23 cellular contexts compared by ENCODE assay signal in the genomic region with DNA sequence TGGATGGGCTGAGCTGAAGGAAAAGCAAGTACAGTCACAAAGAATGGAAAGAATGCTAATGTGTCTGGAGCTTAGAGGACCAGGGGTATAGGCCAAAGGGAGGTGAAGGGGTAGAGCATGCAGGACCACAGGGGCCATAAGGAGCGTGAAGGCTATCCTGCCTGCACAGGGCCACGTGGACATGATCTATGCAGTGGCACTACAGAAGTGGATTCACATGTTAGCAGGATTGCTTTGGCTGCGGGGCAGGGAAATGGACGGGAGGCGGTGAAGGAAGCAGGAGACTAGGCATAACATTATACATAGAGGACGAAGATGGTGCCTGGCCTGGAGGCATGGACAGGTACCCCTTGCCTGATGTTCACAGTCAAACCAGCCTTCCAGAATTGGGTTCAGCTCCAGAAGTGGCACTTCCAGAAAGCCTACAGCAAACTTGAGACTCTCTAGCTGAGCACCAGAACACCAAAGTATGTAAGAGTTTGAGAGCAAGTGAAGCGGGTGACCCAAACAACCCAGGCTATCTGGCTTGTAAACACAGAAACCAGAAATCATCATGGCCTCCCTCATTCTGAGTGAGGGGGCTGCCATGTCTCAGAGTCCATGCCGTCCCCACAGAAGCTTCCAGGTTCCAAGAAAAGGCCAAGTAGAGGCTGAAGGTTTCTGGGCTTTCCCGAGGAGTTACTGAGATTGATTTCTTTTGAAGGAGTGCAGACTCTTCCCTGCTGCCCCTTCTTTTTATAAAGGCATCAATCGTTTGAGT.
"Had no signal": no experiment of that assay in that cellular context is flagged by ENCODE, and none has a peak within 500 bp of the region (broad histone marks: within the 10 kb centered on the region; RNA-seq: fewer than 3 reads in every experiment).

No MANE protein-coding gene starts in this region.

- H3K4me3 Mint-ChIP-seq: activated CD8-positive, alpha-beta T cell treated with anti-CD3 and anti-CD28 coated beads, Interleukin-2, amount 10 ng/mL, durations not matched to agents 7 days and 5 days; activated naive CD8-positive, alpha-beta T cell treated with anti-CD3 and anti-CD28 coated beads, Interleukin-2, amount 50 U/mL, for 24 hours; activated T-helper 1 cell treated with anti-CD3 and anti-CD28 coated beads, Interleukin-12 subunit alpha, Interleukin-12 subunit beta, Interleukin-2, Interleukin-4 antibody, amounts not matched to agents 30 ng/mL and 10 ng/mL and 1 ng/mL, durations not matched to agents 14 hours and 24 hours and 36 hours; brain; endodermal cell; memory B cell; T-cell had no signal

- H3K4me1 Mint-ChIP-seq: endodermal cell had no signal

- H3K27ac Mint-ChIP-seq: activated CD8-positive, alpha-beta T cell treated with anti-CD3 and anti-CD28 coated beads, Interleukin-2, amount 10 ng/mL, durations not matched to agents 7 days and 5 days; activated naive CD8-positive, alpha-beta T cell treated with anti-CD3 and anti-CD28 coated beads, Interleukin-2, amount 50 U/mL, for 24 hours; activated T-helper 1 cell treated with anti-CD3 and anti-CD28 coated beads, Interleukin-12 subunit alpha, Interleukin-12 subunit beta, Interleukin-2, Interleukin-4 antibody, amounts not matched to agents 30 ng/mL and 10 ng/mL and 1 ng/mL, durations not matched to agents 14 hours and 24 hours and 36 hours; brain; endodermal cell; memory B cell; T-cell had no signal

- H3K27me3 Mint-ChIP-seq: activated naive CD8-positive, alpha-beta T cell treated with anti-CD3 and anti-CD28 coated beads, Interleukin-2, amount 50 U/mL, for 24 hours; memory B cell; T-cell had no signal

- H3K36me3 ChIP-seq: gastroesophageal sphincter, spleen, upper lobe of right lung had no signal

- H3K36me3 Mint-ChIP-seq: brain, memory B cell, T-cell had no signal

- H3K27me3 ChIP-seq: gastroesophageal sphincter, spleen, upper lobe of right lung had no signal

- ATAC-seq: activated CD8-positive, alpha-beta T cell treated with anti-CD3 and anti-CD28 coated beads, Interleukin-2, amount 10 ng/mL, durations not matched to agents 7 days and 5 days; activated naive CD8-positive, alpha-beta T cell treated with anti-CD3 and anti-CD28 coated beads, Interleukin-2, amount 50 U/mL, for 24 hours; gastroesophageal sphincter; left cardiac atrium; mucosa of descending colon; T-cell had no signal

- FAIRE-seq: TTC549 had no signal

- H3K27ac ChIP-seq: gastroesophageal sphincter, upper lobe of right lung had no signal

- DNase-seq: activated CD4-positive, alpha-beta T cell treated with anti-CD3 and anti-CD28 coated beads for 1 hour; activated CD4-positive, alpha-beta T cell treated with anti-CD3 and anti-CD28 coated beads, Interleukin-2, amount 50 U/mL, for 1 hour; activated CD8-positive, alpha-beta T cell treated with anti-CD3 and anti-CD28 coated beads, Interleukin-2, amount 10 ng/mL, durations not matched to agents 7 days and 5 days; activated gamma-delta T cell; activated naive CD4-positive, alpha-beta T cell treated with anti-CD3 and anti-CD28 coated beads, Interleukin-2, amount 50 U/mL, for 16 hours; activated naive CD8-positive, alpha-beta T cell treated with anti-CD3 and anti-CD28 coated beads, Interleukin-2, amount 50 U/mL, for 24 hours; caudate nucleus; endodermal cell; head of caudate nucleus; islet precursor cell; left cardiac atrium; mucosa of descending colon; retina; spleen; stimulated activated CD4-positive, alpha-beta T cell treated with anti-CD3 and anti-CD28 coated beads, Interleukin-4, amount 100 ng/mL, for 1 hour; stimulated activated naive CD4-positive, alpha-beta T cell; T-cell; upper lobe of right lung had no signal

- H3K9me3 ChIP-seq: mucosa of descending colon had no signal

- H3K4me3 ChIP-seq: gastroesophageal sphincter, mucosa of descending colon, spleen, upper lobe of right lung had no signal
